ENCODE assay signal across 1 cellular context in genomic region chr3:155805802-155806618, GRCh38.
TF ChIP-seq lines count a peak whose summit lies in the region.

Gene C3orf33 (minus strand): TSS chr3:155806278. CDS start chr3:155806252, 26 bp downstream.

TF ChIP-seq in K562, 482 proteins besides CTCF, POLR2A, EP300 and RAD21 (continued from another document and continues in another):
- TF ChIP-seq ZBTB40 (IDR thresholded peaks at IDR 0.05) (no peak), ZBTB40 (CRISPR knock-in tag; IDR thresholded peaks at IDR 0.05) (no peak), RBM17 (IDR thresholded peaks at IDR 0.05; ENCODE audit: borderline replicate concordance, low read depth, low read length) (no peak), ARHGAP35 (IDR thresholded peaks at IDR 0.05; ENCODE audit: partially characterized antibody) (no peak), DLX4 (CRISPR knock-in tag; IDR thresholded peaks at IDR 0.05) (no peak), SPI1 (IDR thresholded peaks at IDR 0.05; ENCODE audit: borderline replicate concordance, low read depth, low read length) (no peak), ZNF699 (CRISPR knock-in tag; IDR thresholded peaks at IDR 0.05; ENCODE audit: insufficient replicate concordance) (no peak), HDAC8 (tag; IDR thresholded peaks at IDR 0.05) (0 out of 2 replicates have a peak, but pooled peaks have one; percentile 46), ZNF830 (CRISPR knock-in tag; IDR thresholded peaks at IDR 0.05) (no peak), RBM34 (IDR thresholded peaks at IDR 0.05; ENCODE audit: borderline replicate concordance, insufficient read depth, low read length) (no peak), IRF2 (CRISPR knock-in tag; IDR thresholded peaks at IDR 0.05) (no peak), ZNF668 (CRISPR knock-in tag; IDR thresholded peaks at IDR 0.05) (no peak), NR3C1 (CRISPR knock-in tag; IDR thresholded peaks at IDR 0.05) (no peak), SMAD3 (CRISPR knock-in tag; conservative IDR thresholded peaks at IDR 0.05) (no peak), SIRT6 (IDR thresholded peaks at IDR 0.05; ENCODE audit: low read depth, low read length) (no peak), KDM5B (IDR thresholded peaks at IDR 0.05; ENCODE audit: insufficient replicate concordance, low read depth, low read length) (peak; percentile 84), CCAR2 (IDR thresholded peaks at IDR 0.05; ENCODE audit: low read depth, low read length) (no peak), GTF2A2 (tag; IDR thresholded peaks at IDR 0.05) (no peak), ZNF12 (CRISPR knock-in tag; IDR thresholded peaks at IDR 0.05) (no peak), ZNF354B (CRISPR knock-in tag; IDR thresholded peaks at IDR 0.05) (no peak), GABPB2 (CRISPR knock-in tag; conservative IDR thresholded peaks at IDR 0.05) (no peak), CREB5 (CRISPR knock-in tag; IDR thresholded peaks at IDR 0.05) (no peak), ZNF586 (CRISPR knock-in tag; conservative IDR thresholded peaks at IDR 0.05) (no peak), MCM7 (IDR thresholded peaks at IDR 0.05) (no peak), PYGO2 (tag; IDR thresholded peaks at IDR 0.05) (no peak), TFAP4 (CRISPR knock-in tag; IDR thresholded peaks at IDR 0.05; ENCODE audit: borderline replicate concordance) (peak; percentile 84), ILF3 (IDR thresholded peaks at IDR 0.05; ENCODE audit: borderline replicate concordance) (0 out of 2 replicates have a peak, but pooled peaks have one; percentile 53), TGIF2 (CRISPR knock-in tag; IDR thresholded peaks at IDR 0.05) (no peak), EP400 (IDR thresholded peaks at IDR 0.05) (peak; percentile 80), HOXB6 (CRISPR knock-in tag; IDR thresholded peaks at IDR 0.05; ENCODE audit: borderline replicate concordance) (no peak), XRCC4 (IDR thresholded peaks at IDR 0.05; ENCODE audit: extremely low read depth, insufficient read depth, insufficient read length) (no peak), PTRF (tag; IDR thresholded peaks at IDR 0.05) (no peak), ZNF695 (CRISPR knock-in tag; IDR thresholded peaks at IDR 0.05) (no peak), ZNF764 (CRISPR knock-in tag; IDR thresholded peaks at IDR 0.05; ENCODE audit: low read depth) (no peak), GATAD2A (IDR thresholded peaks at IDR 0.05) (peak; percentile 36; the same call in 1 of the 2 replicates), MAFF (IDR thresholded peaks at IDR 0.05; ENCODE audit: low read length) (no peak), ZBTB17 (CRISPR knock-in tag; IDR thresholded peaks at IDR 0.05) (peak; percentile 37; the same call in 1 of the 2 replicates), ZNF644 (tag; IDR thresholded peaks at IDR 0.05; ENCODE audit: low read depth) (0 out of 2 replicates have a peak, but pooled peaks have one; percentile 20), ZNF316 (IDR thresholded peaks at IDR 0.05) (peak; percentile 4; the same call in 1 of the 2 replicates), ZMIZ1 (IDR thresholded peaks at IDR 0.05; ENCODE audit: low read depth in 2 of 2, low read length in 2 of 2) (no peak; a peak in 1 of 4 replicates), ZNF24 (IDR thresholded peaks at IDR 0.05) (peak; percentile 82), E2F3 (CRISPR knock-in tag; IDR thresholded peaks at IDR 0.05) (no peak), TCF7L2 (IDR thresholded peaks at IDR 0.05; ENCODE audit: low read depth, low read length) (no peak), NFE2L1 (tag; IDR thresholded peaks at IDR 0.05; ENCODE audit: borderline replicate concordance, low read depth) (no peak), GTF2F1 (IDR thresholded peaks at IDR 0.05; ENCODE audit: low read depth, low read length) (no peak; the same call in 1 of the 2 replicates), MNT (conservative IDR thresholded peaks at IDR 0.05) (peak; percentile 37 to 75; a peak in 2 of 4 replicates), BCLAF1 (IDR thresholded peaks at IDR 0.05; ENCODE audit: borderline replicate concordance in 1 of 2, control insufficient read depth in 1 of 2, low read depth in 2 of 2, low read length in 1 of 2) (no peak)
